26 cellular contexts compared by ENCODE assay signal in genomic region chr19:35075202-35076025, GRCh38. TPM values are rescaled to one million over a fixed set of nuclear protein-coding genes. Genes with fewer than 3 reads are reported as not detected.
A peak's percentile ranks its signal among the peaks of the same experiment; 100 is the strongest.
DNase-seq lines count a peak whose midpoint lies in the region; ATAC-seq and TF ChIP-seq lines count a peak whose summit lies in the region.
"Had no signal": no experiment of that assay in that cellular context is flagged by ENCODE, and none has a peak within 500 bp of the region (broad histone marks: within the 10 kb centered on the region; RNA-seq: fewer than 3 reads in every experiment).

No MANE protein-coding gene starts in this region.

- no peak for DNase-seq in activated naive CD8-positive, alpha-beta T cell treated with anti-CD3 and anti-CD28 coated beads, Interleukin-2, amount 50 U/mL, for 24 hours
- DNase-seq in activated naive CD8-positive, alpha-beta T cell treated with anti-CD3 and anti-CD28 coated beads for 36 hours: no peak
- DNase-seq in activated T-helper 1 cell treated with anti-CD3 and anti-CD28 coated beads, Interleukin-12 subunit alpha, Interleukin-12 subunit beta, Interleukin-2, Interleukin-4 antibody, amounts not matched to agents 30 ng/mL and 10 ng/mL and 1 ng/mL, durations not matched to agents 14 hours and 24 hours and 36 hours (ENCODE audit: low spot score): no peak
- peak; percentile 44 for DNase-seq in lower lobe of right lung
- no peak for DNase-seq in GM13976 (ENCODE audit: low spot score)
- DNase-seq in putamen (ENCODE audit: low spot score): no peak
- DNase-seq: C1 segment of cervical spinal cord; CD4-positive, alpha-beta memory T cell; COR-L47; GOT3; KG1; MM.1S; NCI-H2029; NCI-H446; NCI-H526; NCI-H82; NK-92 treated with Interleukin-12 subunit alpha and Interleukin-12 subunit beta, amount 100 ng/mL, for 24 hours; PC-3; SJCRH30 had no signal

- in situ Hi-C loops in GM13976 (cut with MboI; ENCODE audit: low sequenced_read_pairs, unreplicated experiment): no loop called here

- no peak overlapping the region for H3K4me3 ChIP-seq in lower lobe of right lung
- H3K4me3 ChIP-seq: SJCRH30 had no signal

- intact Hi-C loops in activated T-helper 1 cell treated with anti-CD3 and anti-CD28 coated beads, Interleukin-12 subunit alpha, Interleukin-12 subunit beta, Interleukin-2, Interleukin-4 antibody, amounts not matched to agents 30 ng/mL and 10 ng/mL and 1 ng/mL, durations not matched to agents 14 hours and 24 hours and 36 hours (cut with micrococcal nuclease): no loop called here
- intact Hi-C loops in lower lobe of right lung (cut with DNase I): no loop called here

- no peak overlapping the region for H3K4me3 Mint-ChIP-seq in activated naive CD8-positive, alpha-beta T cell treated with anti-CD3 and anti-CD28 coated beads, Interleukin-2, amount 50 U/mL, for 24 hours
- H3K4me3 Mint-ChIP-seq in activated naive CD8-positive, alpha-beta T cell treated with anti-CD3 and anti-CD28 coated beads for 36 hours: no peak overlapping the region
- no peak overlapping the region for H3K4me3 Mint-ChIP-seq in activated T-helper 1 cell treated with anti-CD3 and anti-CD28 coated beads, Interleukin-12 subunit alpha, Interleukin-12 subunit beta, Interleukin-2, Interleukin-4 antibody, amounts not matched to agents 30 ng/mL and 10 ng/mL and 1 ng/mL, durations not matched to agents 14 hours and 24 hours and 36 hours
- no peak overlapping the region for H3K4me3 Mint-ChIP-seq in stimulated activated memory B cell treated with anti-CD40 and anti-IgM and Interleukin-4, amounts not matched to agents 10 μg/mL and 1 μg/mL and 100 μg/mL, for 72 hours
- H3K4me3 Mint-ChIP-seq: CD4-positive, alpha-beta memory T cell had no signal

- peaks cover 2% of the 10 kb centered on the region for H3K27me3 Mint-ChIP-seq in activated naive CD8-positive, alpha-beta T cell treated with anti-CD3 and anti-CD28 coated beads, Interleukin-2, amount 50 U/mL, for 24 hours
- no peaks in the 10 kb centered on the region for H3K27me3 Mint-ChIP-seq in activated naive CD8-positive, alpha-beta T cell treated with anti-CD3 and anti-CD28 coated beads for 36 hours
- H3K27me3 Mint-ChIP-seq in activated T-helper 1 cell treated with anti-CD3 and anti-CD28 coated beads, Interleukin-12 subunit alpha, Interleukin-12 subunit beta, Interleukin-2, Interleukin-4 antibody, amounts not matched to agents 30 ng/mL and 10 ng/mL and 1 ng/mL, durations not matched to agents 14 hours and 24 hours and 36 hours (ENCODE audit: insufficient read depth): no peaks in the 10 kb centered on the region
- H3K27me3 Mint-ChIP-seq in stimulated activated memory B cell treated with anti-CD40 and anti-IgM and Interleukin-4, amounts not matched to agents 10 μg/mL and 1 μg/mL and 100 μg/mL, for 72 hours: peaks cover 16% of the 10 kb centered on the region

- H3K27ac Mint-ChIP-seq in activated naive CD8-positive, alpha-beta T cell treated with anti-CD3 and anti-CD28 coated beads, Interleukin-2, amount 50 U/mL, for 24 hours: no peak overlapping the region
- no peak overlapping the region for H3K27ac Mint-ChIP-seq in activated naive CD8-positive, alpha-beta T cell treated with anti-CD3 and anti-CD28 coated beads for 36 hours
- H3K27ac Mint-ChIP-seq in activated T-helper 1 cell treated with anti-CD3 and anti-CD28 coated beads, Interleukin-12 subunit alpha, Interleukin-12 subunit beta, Interleukin-2, Interleukin-4 antibody, amounts not matched to agents 30 ng/mL and 10 ng/mL and 1 ng/mL, durations not matched to agents 14 hours and 24 hours and 36 hours: peak overlapping the region; percentile 52
- H3K27ac Mint-ChIP-seq in stimulated activated memory B cell treated with anti-CD40 and anti-IgM and Interleukin-4, amounts not matched to agents 10 μg/mL and 1 μg/mL and 100 μg/mL, for 72 hours: no peak overlapping the region
- H3K27ac Mint-ChIP-seq: CD4-positive, alpha-beta memory T cell had no signal

- H3K36me3 ChIP-seq in lower lobe of right lung: no peaks in the 10 kb centered on the region
- H3K36me3 ChIP-seq: SJCRH30 had no signal

- H3K27me3 ChIP-seq in lower lobe of right lung (ENCODE audit: low read depth): no peaks in the 10 kb centered on the region
- H3K27me3 ChIP-seq: SJCRH30 had no signal

- no peaks in the 10 kb centered on the region for H3K4me1 Mint-ChIP-seq in activated naive CD8-positive, alpha-beta T cell treated with anti-CD3 and anti-CD28 coated beads, Interleukin-2, amount 50 U/mL, for 24 hours
- H3K4me1 Mint-ChIP-seq in activated naive CD8-positive, alpha-beta T cell treated with anti-CD3 and anti-CD28 coated beads for 36 hours: no peaks in the 10 kb centered on the region
- H3K4me1 Mint-ChIP-seq in activated T-helper 1 cell treated with anti-CD3 and anti-CD28 coated beads, Interleukin-12 subunit alpha, Interleukin-12 subunit beta, Interleukin-2, Interleukin-4 antibody, amounts not matched to agents 30 ng/mL and 10 ng/mL and 1 ng/mL, durations not matched to agents 14 hours and 24 hours and 36 hours (ENCODE audit: low read depth): no peaks in the 10 kb centered on the region
- peaks cover 34% of the 10 kb centered on the region for H3K4me1 Mint-ChIP-seq in stimulated activated memory B cell treated with anti-CD40 and anti-IgM and Interleukin-4, amounts not matched to agents 10 μg/mL and 1 μg/mL and 100 μg/mL, for 72 hours

- ATAC-seq in activated naive CD8-positive, alpha-beta T cell treated with anti-CD3 and anti-CD28 coated beads, Interleukin-2, amount 50 U/mL, for 24 hours: peak; percentile 27
- peak in 1 of 2 donors; percentile 20 for ATAC-seq in lower lobe of right lung
- peak; percentile 27 for ATAC-seq in stimulated activated memory B cell treated with anti-CD40 and anti-IgM and Interleukin-4, amounts not matched to agents 10 μg/mL and 1 μg/mL and 100 μg/mL, for 72 hours
- no peak for ATAC-seq in HG03039 (IDR thresholded peaks at IDR 0.05; ENCODE audit: unreplicated experiment)
- ATAC-seq: HCT116, PC-3, SK-N-SH treated with all-trans-retinoic acid at 6 μM for 48 hours had no signal

- no peaks in the 10 kb centered on the region for H3K36me3 Mint-ChIP-seq in activated naive CD8-positive, alpha-beta T cell treated with anti-CD3 and anti-CD28 coated beads, Interleukin-2, amount 50 U/mL, for 24 hours (ENCODE audit: low read depth)
- H3K36me3 Mint-ChIP-seq in activated naive CD8-positive, alpha-beta T cell treated with anti-CD3 and anti-CD28 coated beads for 36 hours: peaks cover 2% of the 10 kb centered on the region
- H3K36me3 Mint-ChIP-seq in activated T-helper 1 cell treated with anti-CD3 and anti-CD28 coated beads, Interleukin-12 subunit alpha, Interleukin-12 subunit beta, Interleukin-2, Interleukin-4 antibody, amounts not matched to agents 30 ng/mL and 10 ng/mL and 1 ng/mL, durations not matched to agents 14 hours and 24 hours and 36 hours (ENCODE audit: low read depth): no peaks in the 10 kb centered on the region
- H3K36me3 Mint-ChIP-seq in stimulated activated memory B cell treated with anti-CD40 and anti-IgM and Interleukin-4, amounts not matched to agents 10 μg/mL and 1 μg/mL and 100 μg/mL, for 72 hours: no peaks in the 10 kb centered on the region

- H3K9me3 ChIP-seq in lower lobe of right lung: peaks cover 2% of the 10 kb centered on the region
- H3K9me3 ChIP-seq: SJCRH30 had no signal

- peaks cover 4% of the 10 kb centered on the region for H3K9me3 Mint-ChIP-seq in activated naive CD8-positive, alpha-beta T cell treated with anti-CD3 and anti-CD28 coated beads, Interleukin-2, amount 50 U/mL, for 24 hours
- H3K9me3 Mint-ChIP-seq in activated naive CD8-positive, alpha-beta T cell treated with anti-CD3 and anti-CD28 coated beads for 36 hours: no peaks in the 10 kb centered on the region
- peaks cover 3% of the 10 kb centered on the region for H3K9me3 Mint-ChIP-seq in activated T-helper 1 cell treated with anti-CD3 and anti-CD28 coated beads, Interleukin-12 subunit alpha, Interleukin-12 subunit beta, Interleukin-2, Interleukin-4 antibody, amounts not matched to agents 30 ng/mL and 10 ng/mL and 1 ng/mL, durations not matched to agents 14 hours and 24 hours and 36 hours
- no peaks in the 10 kb centered on the region for H3K9me3 Mint-ChIP-seq in stimulated activated memory B cell treated with anti-CD40 and anti-IgM and Interleukin-4, amounts not matched to agents 10 μg/mL and 1 μg/mL and 100 μg/mL, for 72 hours

- no peak overlapping the region for H3K27ac ChIP-seq in lower lobe of right lung
- H3K27ac ChIP-seq: SJCRH30 had no signal

- H3K4me1 ChIP-seq in lower lobe of right lung: no peaks in the 10 kb centered on the region
- H3K4me1 ChIP-seq: SJCRH30 had no signal

- TF ChIP-seq CTCF in lower lobe of right lung (IDR thresholded peaks at IDR 0.05) (no peak), GM13976 (IDR thresholded peaks at IDR 0.05; ENCODE audit: borderline replicate concordance, control extremely low read depth, extremely low read depth, insufficient read depth, missing control alignments) (no peak)

RNA-seq across cellular contexts. Expression of gene HPN, which starts 33.9 kb away (rescaled TPM):
- under 1 TPM in 1 of 2 experiments, not detected in 1; 0.31 TPM for total RNA-seq in activated naive CD8-positive, alpha-beta T cell treated with anti-CD3 and anti-CD28 coated beads for 36 hours
- not detected in 2 replicates for total RNA-seq in activated T-helper 1 cell treated with anti-CD3 and anti-CD28 coated beads, Interleukin-12 subunit alpha, Interleukin-12 subunit beta, Interleukin-2, Interleukin-4 antibody, amounts not matched to agents 30 ng/mL and 10 ng/mL and 1 ng/mL, durations not matched to agents 14 hours and 24 hours and 36 hours
- total RNA-seq in lower lobe of right lung: 28.1 TPM
- total RNA-seq: A172, Daoy, G401, SJCRH30 had no signal

RNA-seq across cellular contexts. Expression of gene FXYD3, which starts 40.2 kb away (rescaled TPM):
- total RNA-seq in activated naive CD8-positive, alpha-beta T cell treated with anti-CD3 and anti-CD28 coated beads for 36 hours: not detected
- not detected in 2 replicates for total RNA-seq in activated T-helper 1 cell treated with anti-CD3 and anti-CD28 coated beads, Interleukin-12 subunit alpha, Interleukin-12 subunit beta, Interleukin-2, Interleukin-4 antibody, amounts not matched to agents 30 ng/mL and 10 ng/mL and 1 ng/mL, durations not matched to agents 14 hours and 24 hours and 36 hours
- total RNA-seq in lower lobe of right lung: 135 TPM
- total RNA-seq: CD4-positive, alpha-beta memory T cell; Daoy; G401; SJCRH30 had no signal

RNA-seq across cellular contexts. Expression of gene SCN1B, which starts 45.1 kb away (rescaled TPM):
- under 1 TPM; 0.45 to 0.98 TPM for total RNA-seq in activated naive CD8-positive, alpha-beta T cell treated with anti-CD3 and anti-CD28 coated beads for 36 hours
- total RNA-seq in activated T-helper 1 cell treated with anti-CD3 and anti-CD28 coated beads, Interleukin-12 subunit alpha, Interleukin-12 subunit beta, Interleukin-2, Interleukin-4 antibody, amounts not matched to agents 30 ng/mL and 10 ng/mL and 1 ng/mL, durations not matched to agents 14 hours and 24 hours and 36 hours: 1.1 and 1.2 TPM in 2 replicates
- total RNA-seq in lower lobe of right lung: 9.8 TPM

RNA-seq across cellular contexts. Expression of gene LGI4, which starts 59.4 kb away (rescaled TPM):
- total RNA-seq in activated naive CD8-positive, alpha-beta T cell treated with anti-CD3 and anti-CD28 coated beads for 36 hours: not detected
- total RNA-seq in activated T-helper 1 cell treated with anti-CD3 and anti-CD28 coated beads, Interleukin-12 subunit alpha, Interleukin-12 subunit beta, Interleukin-2, Interleukin-4 antibody, amounts not matched to agents 30 ng/mL and 10 ng/mL and 1 ng/mL, durations not matched to agents 14 hours and 24 hours and 36 hours: not detected in 2 replicates
- 6.3 TPM for total RNA-seq in lower lobe of right lung
- total RNA-seq: A172, Daoy, SJCRH30 had no signal

Comparison
In these comparisons a context has a peak if more than half of its experiments do, and no peak if none do; other contexts are left out.
1. RNA of gene HPN, which starts 33.9 kb away (total RNA-seq): 28.1 TPM in lower lobe of right lung (single experiment); 0.31 TPM in activated naive CD8-positive, alpha-beta T cell treated with anti-CD3 and anti-CD28 coated beads for 36 hours and not detected in activated T-helper 1 cell treated with anti-CD3 and anti-CD28 coated beads, Interleukin-12 subunit alpha, Interleukin-12 subunit beta, Interleukin-2, Interleukin-4 antibody, amounts not matched to agents 30 ng/mL and 10 ng/mL and 1 ng/mL, durations not matched to agents 14 hours and 24 hours and 36 hours; every median in the first group is over 10 times any median in the second.
2. RNA of gene FXYD3, which starts 40.2 kb away (total RNA-seq): 135 TPM in lower lobe of right lung (single experiment); not detected in activated naive CD8-positive, alpha-beta T cell treated with anti-CD3 and anti-CD28 coated beads for 36 hours and not detected in activated T-helper 1 cell treated with anti-CD3 and anti-CD28 coated beads, Interleukin-12 subunit alpha, Interleukin-12 subunit beta, Interleukin-2, Interleukin-4 antibody, amounts not matched to agents 30 ng/mL and 10 ng/mL and 1 ng/mL, durations not matched to agents 14 hours and 24 hours and 36 hours; every median in the first group is over 100 times any median in the second.